21 cellular contexts compared by ENCODE assay signal in genomic region chr5:39441838-39442237, GRCh38. TPM values are rescaled to one million over a fixed set of nuclear protein-coding genes. Genes with fewer than 3 reads are reported as not detected.
A peak's percentile ranks its signal among the peaks of the same experiment; 100 is the strongest.
DNase-seq lines count a peak whose midpoint lies in the region; ATAC-seq, FAIRE-seq and TF ChIP-seq lines count a peak whose summit lies in the region.
"Had no signal": no experiment of that assay in that cellular context is flagged by ENCODE, and none has a peak within 500 bp of the region (broad histone marks: within the 10 kb centered on the region; RNA-seq: fewer than 3 reads in every experiment).

No MANE protein-coding gene starts in this region.

- BruUV-seq in HepG2 (replicated peaks; lab: Mats Ljungman, UMichigan) = no TSS peak

- no peaks in the 10 kb centered on the region for H3K9me2 ChIP-seq in hepatocyte (replicated peaks; ENCODE audit: insufficient read depth)

- ATAC-seq in HepG2 = no peak
- peak; percentile 32 for ATAC-seq in upper lobe of right lung

- intact Hi-C loops in HepG2 (cut with micrococcal nuclease; ENCODE audit: unreplicated experiment) = no loop called here
- intact Hi-C loops in upper lobe of right lung (cut with DNase I) = no loop called here
- intact Hi-C loops in kidney (cut with DNase I) = no loop called here

- H3K27ac ChIP-seq in liver (ENCODE audit: low read depth in 1 of 2, low read length in 2 of 2) (no peak overlapping the region), HepG2 (ENCODE audit: extremely low read length, insufficient read depth, low read length) (no peak overlapping the region), hepatocyte (peak overlapping the region; percentile 7), upper lobe of right lung (no peak overlapping the region), kidney (ENCODE audit: low read depth in 2 of 2, low read length in 2 of 2) (peak overlapping the region in 1 of 2 donors; percentile 16)

- POLR2A ChIA-PET in HepG2 (lab: Yijun Ruan, JAX) = no interaction called here

- H3K36me3 ChIP-seq in liver (ENCODE audit: control insufficient read depth in 4 of 4, insufficient read depth in 3 of 4, low read depth in 1 of 4, low read length in 3 of 4) (no peaks in the 10 kb centered on the region), HepG2 (replicated peaks in 1 of 2; ENCODE audit: control insufficient read depth in 1 of 2, insufficient read depth in 2 of 2, low read length in 2 of 2) (no peaks in the 10 kb centered on the region), hepatocyte (replicated peaks; ENCODE audit: insufficient read depth, low read depth) (no peaks in the 10 kb centered on the region), upper lobe of right lung (no peaks in the 10 kb centered on the region), kidney (ENCODE audit: control insufficient read depth in 1 of 2, insufficient read depth in 2 of 2, low read length in 2 of 2) (no peaks in the 10 kb centered on the region)

- H3K9ac ChIP-seq in liver (ENCODE audit: low read depth in 1 of 2, low read length in 2 of 2) (no peak overlapping the region), HepG2 (ENCODE audit: insufficient read depth, low read depth, low read length) (no peak overlapping the region), kidney (ENCODE audit: low read length in 2 of 2) (no peak overlapping the region)

- TF ChIP-seq EP300 in HepG2 (IDR thresholded peaks at IDR 0.05; ENCODE audit: low read depth in 2 of 2, low read length in 2 of 2) (no peak), HepG2 (CRISPR knock-in tag; IDR thresholded peaks at IDR 0.05; ENCODE audit: borderline replicate concordance) (no peak)

- FAIRE-seq in HepG2 (lab: Jason Lieb, UNC) (no peak), kidney (lab: Jason Lieb, UNC) (no peak)
- FAIRE-seq: A204.1, D721Med, GM19239, RCC 7860 had no signal

- no peak for TF ChIP-seq POLR2A in HepG2 (IDR thresholded peaks at IDR 0.05; ENCODE audit: insufficient read depth in 1 of 2, low read depth in 2 of 2, low read length in 2 of 2)

- H3K27me3 ChIP-seq in liver (ENCODE audit: control insufficient read depth in 4 of 4, insufficient read depth in 4 of 4, low read length in 3 of 4) = peaks cover 0 to 2% (median 0%) of the 10 kb centered on the region in 4 donors
- H3K27me3 ChIP-seq in HepG2 (ENCODE audit: control insufficient read depth in 1 of 2, insufficient read depth in 2 of 2, low read length in 2 of 2) = peaks cover 0 to 5% of the 10 kb centered on the region in 2 experiments; a peak in 1 of 5 replicates
- no peaks in the 10 kb centered on the region for H3K27me3 ChIP-seq in hepatocyte
- H3K27me3 ChIP-seq in upper lobe of right lung = no peaks in the 10 kb centered on the region

- H2AFZ ChIP-seq in HepG2 (ENCODE audit: low read length) = no peak overlapping the region
- H2AFZ ChIP-seq in hepatocyte = no peak overlapping the region

- no peak for DNase-seq in HepG2 (ENCODE audit: low spot score)
- peak; percentile 28 for DNase-seq in dermis blood vessel endothelial cell
- no peak for DNase-seq in hepatocyte (ENCODE audit: low spot score)
- no peak for DNase-seq in upper lobe of right lung
- DNase-seq in kidney = no peak
- no peak for DNase-seq in NCI-H524 treated with DMSO at 0.1 percent for 48 hours (lab: John Stamatoyannopoulos, UW)
- DNase-seq in islet precursor cell = no peak
- DNase-seq: DMS53, GDM1, KG1, NCI-H1092 treated with DMSO at 0.1 percent for 48 hours, NCI-H1436 treated with DMSO at 0.1 percent for 48 hours, NCI-H1930, NCI-H226, NCI-H510A treated with DMSO at 0.1 percent for 48 hours, OCI-M1 had no signal

- H3K4me1 ChIP-seq in liver (ENCODE audit: control insufficient read depth in 4 of 4, insufficient read depth in 4 of 4, low read length in 3 of 4) (peaks cover 0 to 13% (median 4%) of the 10 kb centered on the region in 4 donors), HepG2 (ENCODE audit: insufficient read depth, low read length) (peaks cover 12% of the 10 kb centered on the region), hepatocyte (ENCODE audit: insufficient read depth) (peaks cover 8% of the 10 kb centered on the region), upper lobe of right lung (peaks cover 11% of the 10 kb centered on the region), kidney (ENCODE audit: control insufficient read depth in 1 of 2, insufficient read depth in 1 of 2, low read depth in 1 of 2, low read length in 2 of 2) (peaks cover 0 to 25% of the 10 kb centered on the region in 2 donors)

- H4K20me1 ChIP-seq in HepG2 (ENCODE audit: insufficient read depth, low read length) (no peaks in the 10 kb centered on the region), hepatocyte (ENCODE audit: insufficient read depth, poor library complexity, severe bottlenecking) (no peaks in the 10 kb centered on the region)

- CTCF ChIA-PET in HepG2 (lab: Yijun Ruan, JAX; ENCODE audit: low intra/inter-chr PET ratio, low total read pairs) = no interaction called here

- 54% methylated on average over 2 of the region's 2 CpGs for WGBS in liver
- 57% methylated on average over 2 of the region's 2 CpGs for WGBS in HepG2 (ENCODE audit: low lambda C conversion rate)
- 92% methylated on average over 2 of the region's 2 CpGs for WGBS in hepatocyte (ENCODE audit: low lambda C conversion rate, missing lambda C conversion rate)

- in situ Hi-C loops in HepG2 (cut with HindIII; ENCODE audit: extremely low pct_ligation_motif_present, low pct_unique_long_range_greater_than_20kb) = no loop called here

- H3K4me2 ChIP-seq in HepG2 (ENCODE audit: low read depth, low read length) = no peak overlapping the region
- no peak overlapping the region for H3K4me2 ChIP-seq in hepatocyte

- H3K9me3 ChIP-seq in liver (ENCODE audit: control insufficient read depth in 4 of 4, low read length in 3 of 4) = no peaks in the 10 kb centered on the region
- no peaks in the 10 kb centered on the region for H3K9me3 ChIP-seq in HepG2 (ENCODE audit: low read length)
- H3K9me3 ChIP-seq in hepatocyte (ENCODE audit: low read depth) = no peaks in the 10 kb centered on the region
- H3K9me3 ChIP-seq in upper lobe of right lung = no peaks in the 10 kb centered on the region
- H3K9me3 ChIP-seq in kidney (ENCODE audit: control insufficient read depth in 1 of 2, low read length in 2 of 2) = no peaks in the 10 kb centered on the region

- H3K4me3 ChIP-seq in liver (ENCODE audit: low read depth in 1 of 3, low read length in 3 of 3) = no peak overlapping the region
- H3K4me3 ChIP-seq in HepG2 (replicated peaks in 1 of 3; ENCODE audit: insufficient read depth in 1 of 3, low read depth in 2 of 3, low read length in 3 of 3) = no peak overlapping the region
- H3K4me3 ChIP-seq in hepatocyte = no peak overlapping the region
- no peak overlapping the region for H3K4me3 ChIP-seq in upper lobe of right lung
- H3K4me3 ChIP-seq in kidney (ENCODE audit: low read length in 2 of 2) = no peak overlapping the region

- H3K79me2 ChIP-seq in HepG2 (ENCODE audit: insufficient read depth, low read length) (no peaks in the 10 kb centered on the region), hepatocyte (no peaks in the 10 kb centered on the region)

- TF ChIP-seq CTCF in liver (IDR thresholded peaks at IDR 0.05; ENCODE audit: low read depth, low read length, missing input control) (no peak), HepG2 (CRISPR knock-in tag; IDR thresholded peaks at IDR 0.05) (no peak), hepatocyte (IDR thresholded peaks at IDR 0.05; ENCODE audit: poor library complexity) (no peak), upper lobe of right lung (IDR thresholded peaks at IDR 0.05) (no peak), kidney (IDR thresholded peaks at IDR 0.05; ENCODE audit: borderline replicate concordance, extremely low read depth, insufficient read depth) (no peak)

- TF ChIP-seq RAD21 in liver (IDR thresholded peaks at IDR 0.05) = no peak
- no peak for TF ChIP-seq RAD21 in HepG2 (CRISPR knock-in tag; IDR thresholded peaks at IDR 0.05)

TF ChIP-seq in liver, 16 proteins besides CTCF, POLR2A, EP300 and RAD21:
- TF ChIP-seq NR2F2 (IDR thresholded peaks at IDR 0.05) (peak; percentile 62), FOXA1 (IDR thresholded peaks at IDR 0.05) (no peak)
TF ChIP-seq in liver: peak in this region for 1.

TF ChIP-seq in HepG2, 621 proteins besides CTCF, POLR2A, EP300 and RAD21 (continues in another document):
- TF ChIP-seq THAP11 (CRISPR knock-in tag; IDR thresholded peaks at IDR 0.05) = no peak
- no peak for TF ChIP-seq EHMT2 (IDR thresholded peaks at IDR 0.05; ENCODE audit: borderline replicate concordance, low read depth, low read length)
- no peak for TF ChIP-seq JUN (CRISPR knock-in tag; IDR thresholded peaks at IDR 0.05)

RNA-seq across cellular contexts. Expression of gene DAB2, which starts 17.1 kb away (rescaled TPM):
- total RNA-seq in liver (10 to 100 TPM; 18.4 to 25.6 TPM), HepG2 (2016; rRNA removed; fragmentation: Illumina TruSeq; extraction: Trizol) (5.2 and 6.5 TPM in 2 replicates), dermis blood vessel endothelial cell (118 and 129 TPM in 2 replicates), hepatocyte (98.9 and 115 TPM in 2 replicates), upper lobe of right lung (145 TPM), kidney (199 TPM)
- polyA plus RNA-seq in liver (10 to 100 TPM; 10.0 to 13.8 TPM), HepG2 (2011; rRNA removed) (4.9 and 6.4 TPM in 2 replicates), hepatocyte (130 TPM in 2 replicates), kidney (ENCODE audit: insufficient read depth, low read depth, low replicate concordance) (138 TPM)
- total RNA-seq in HepG2 (2016; cell fraction: cytosol; rRNA removed; fragmentation: Illumina TruSeq; extraction: Trizol; ENCODE audit: low read depth) = 1.9 and 2.6 TPM in 2 replicates
- total RNA-seq in HepG2 (2016; cell fraction: insoluble cytoplasmic fraction; rRNA removed; fragmentation: Illumina TruSeq; extraction: Trizol) = 6.0 and 6.8 TPM in 2 replicates
- 4.8 and 6.3 TPM in 2 replicates for total RNA-seq in HepG2 (2016; cell fraction: membrane; rRNA removed; fragmentation: Illumina TruSeq; extraction: Trizol)
- total RNA-seq in HepG2 (2016; cell fraction: nucleus; rRNA removed; fragmentation: Illumina TruSeq; extraction: Trizol) = 23.7 and 24.7 TPM in 2 replicates
- polyA plus RNA-seq in HepG2 (2011; cell fraction: cytosol; rRNA removed) = 2.8 and 3.9 TPM in 2 replicates
- polyA plus RNA-seq in HepG2 (2011; cell fraction: nucleus; rRNA removed) = 7.3 and 10.1 TPM in 2 replicates
- 4.1 and 13.8 TPM in 2 replicates for polyA plus RNA-seq in HepG2 (2012)
- polyA plus RNA-seq in HepG2 (2016; cell fraction: cytosol; fragmentation: Illumina TruSeq; extraction: Trizol; ENCODE audit: low read depth) = 1.3 and 1.7 TPM in 2 replicates
- 8.7 and 9.1 TPM in 2 replicates for polyA plus RNA-seq in HepG2 (2016; cell fraction: insoluble cytoplasmic fraction; fragmentation: Illumina TruSeq; extraction: Trizol; ENCODE audit: low read depth)
- 2.3 and 2.4 TPM in 2 replicates for polyA plus RNA-seq in HepG2 (2016; cell fraction: membrane; fragmentation: Illumina TruSeq; extraction: Trizol; ENCODE audit: low read depth)
- 11.2 and 14.2 TPM in 2 replicates for polyA plus RNA-seq in HepG2 (2016; cell fraction: nucleus; fragmentation: Illumina TruSeq; extraction: Trizol; ENCODE audit: insufficient read depth, low read depth)
- polyA minus RNA-seq in HepG2 (2011; rRNA and poly(A)+ RNA removed; ENCODE audit: low replicate concordance) = 6.2 and 131 TPM in 2 replicates
- polyA minus RNA-seq in HepG2 (2011; cell fraction: cytosol; rRNA and poly(A)+ RNA removed) = 3.1 and 4.2 TPM in 2 replicates
- polyA minus RNA-seq in HepG2 (2011; cell fraction: nucleus; rRNA and poly(A)+ RNA removed) = 43.3 and 47.1 TPM in 2 replicates
